In genomic region chr22:42553475-42554361, GRCh38 we compare ENCODE assay signal across 8 cellular contexts. TPM values are rescaled to one million over a fixed set of nuclear protein-coding genes. Genes with fewer than 3 reads are reported as not detected.
DNase-seq lines count a peak whose midpoint lies in the region.

Gene SERHL2, plus strand, starts transcription at chr22:42553956. Its CDS starts 65 bp downstream, at chr22:42554021.

- peak within 1 kb of the TSS; percentile 68 for H3K27ac Mint-ChIP-seq in activated naive CD4-positive, alpha-beta T cell treated with anti-CD3 and anti-CD28 coated beads, Interleukin-2, amount 10 ng/mL, durations not matched to agents 7 days and 5 days

- peak within 1 kb of the TSS; percentile 72 for H3K27ac ChIP-seq in substantia nigra (ENCODE audit: low read depth, low read length, poor library complexity, severe bottlenecking)

- peak within 1 kb of the TSS; percentile 77 for H3K4me3 Mint-ChIP-seq in activated naive CD4-positive, alpha-beta T cell treated with anti-CD3 and anti-CD28 coated beads, Interleukin-2, amount 10 ng/mL, durations not matched to agents 7 days and 5 days

- in situ Hi-C loops in SK-MEL-5 (cut with HindIII; ENCODE audit: low pct_unique_long_range_greater_than_20kb, low sequenced_read_pairs) = no loop called here

- H3K36me3 Mint-ChIP-seq in activated naive CD4-positive, alpha-beta T cell treated with anti-CD3 and anti-CD28 coated beads, Interleukin-2, amount 10 ng/mL, durations not matched to agents 7 days and 5 days = no peaks in the 10 kb centered on the region

- DNase-seq in SKM-1 treated with dmso at 0.1 percent for 144 hours (lab: John Stamatoyannopoulos, UW; ENCODE audit: unreplicated experiment) (peak; percentile 45), SKM-1 (lab: John Stamatoyannopoulos, UW; ENCODE audit: unreplicated experiment) (no peak), HS-5 (ENCODE audit: low read depth) (peak; percentile 22), SK-MEL-5 (ENCODE audit: low read depth, low spot score) (peak; percentile 54), globus pallidus (ENCODE audit: low spot score) (peak; percentile 77), occipital lobe (lab: John Stamatoyannopoulos, UW) (peak; percentile 67), substantia nigra (lab: John Stamatoyannopoulos, UW) (peak in 48 of 49 donors; percentile 13 to 95 (median 64))
- peak; percentile 91 for DNase-seq in activated naive CD4-positive, alpha-beta T cell treated with anti-CD3 and anti-CD28 coated beads, Interleukin-2, amount 10 ng/mL, durations not matched to agents 7 days and 5 days

- peaks cover 22% of the 10 kb centered on the region for H3K4me1 Mint-ChIP-seq in activated naive CD4-positive, alpha-beta T cell treated with anti-CD3 and anti-CD28 coated beads, Interleukin-2, amount 10 ng/mL, durations not matched to agents 7 days and 5 days

- no peaks in the 10 kb centered on the region for H3K9me3 Mint-ChIP-seq in activated naive CD4-positive, alpha-beta T cell treated with anti-CD3 and anti-CD28 coated beads, Interleukin-2, amount 10 ng/mL, durations not matched to agents 7 days and 5 days

- CTCF ChIA-PET in activated naive CD4-positive, alpha-beta T cell treated with anti-CD3 and anti-CD28 coated beads, Interleukin-2, amount 10 ng/mL, durations not matched to agents 7 days and 5 days (lab: Charles Lee) = no interaction called here

- H3K27me3 Mint-ChIP-seq in activated naive CD4-positive, alpha-beta T cell treated with anti-CD3 and anti-CD28 coated beads, Interleukin-2, amount 10 ng/mL, durations not matched to agents 7 days and 5 days = peaks cover 24% of the 10 kb centered on the region

RNA-seq across cellular contexts. Expression of gene SERHL2, which starts in this region (rescaled TPM):
- total RNA-seq in SK-MEL-5 (2014; rRNA removed; shearing (Covaris generic)) = 0.66 and 1.6 TPM in 2 replicates
- polyA plus RNA-seq in SK-MEL-5 (2015; cell fraction: cytosol; rRNA removed) = 0.31 TPM in 1 of 2 replicates, not detected in the other
- not detected in 2 replicates for polyA plus RNA-seq in SK-MEL-5 (2015; cell fraction: nucleus; rRNA removed)
- 5.6 TPM for total RNA-seq in occipital lobe
